ENCODE assay signal across 35 cellular contexts in the genomic region with DNA sequence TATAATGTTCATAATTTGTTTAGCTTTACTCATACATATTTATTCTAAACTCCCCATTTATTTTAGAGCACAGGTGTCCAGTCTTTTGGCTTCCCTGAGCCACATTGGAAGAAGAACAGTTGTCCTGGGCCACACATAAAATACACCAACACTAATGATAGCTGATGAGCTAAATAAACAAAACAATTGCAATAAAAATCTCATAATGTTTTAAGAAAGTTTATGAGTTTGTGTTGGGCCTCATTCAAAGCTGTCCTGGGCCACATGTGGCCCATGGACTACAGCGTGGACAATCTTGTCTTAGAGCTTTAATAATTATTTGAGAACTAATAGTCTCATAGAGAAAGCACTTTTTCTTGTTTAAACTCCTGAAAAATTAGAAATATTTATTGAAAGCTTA.
"Had no signal": no experiment of that assay in that cellular context is flagged by ENCODE, and none has a peak within 500 bp of the region (broad histone marks: within the 10 kb centered on the region; RNA-seq: fewer than 3 reads in every experiment).

No MANE protein-coding gene starts in this region.

- H3K27ac ChIP-seq: KMS-11 had no signal

- H3K4me3 ChIP-seq: MG63 had no signal

- DNase-seq: Karpas-422, Kasumi-1, KG1, MG63, MM.1S, MV-4-11, NCI-H1048, NCI-H1092, NCI-H1092 treated with DMSO at 0.1 percent for 48 hours, NCI-H1105, NCI-H1105 treated with DMSO at 0.1 percent for 48 hours, NCI-H1417, NCI-H1417 treated with DMSO at 0.1 percent for 48 hours, NCI-H1436, NCI-H1436 treated with DMSO at 0.1 percent for 48 hours, NCI-H146, NCI-H1694, NCI-H1694 treated with DMSO at 0.1 percent for 48 hours, NCI-H187, NCI-H187 treated with DMSO at 0.1 percent for 48 hours, NCI-H1930, NCI-H2029, NCI-H2029 treated with DMSO at 0.1 percent for 48 hours, NCI-H2081, NCI-H2081 treated with DMSO at 0.1 percent for 48 hours, NCI-H2107, NCI-H2171, NCI-H2171 treated with DMSO at 0.1 percent for 48 hours, NCI-H2227 treated with DMSO at 0.1 percent for 48 hours, NCI-H226, NCI-H345, NCI-H446, NCI-H446 treated with DMSO at 0.1 percent for 48 hours, NCI-H510A had no signal
